Comparison of ENCODE assay signal across 17 cellular contexts in genomic region chr14:31133133-31133532, GRCh38.
DNase-seq lines count a peak whose midpoint lies in the region; ATAC-seq and TF ChIP-seq lines count a peak whose summit lies in the region.
"Had no signal": no experiment of that assay in that cellular context is flagged by ENCODE, and none has a peak within 500 bp of the region (broad histone marks: within the 10 kb centered on the region; RNA-seq: fewer than 3 reads in every experiment).

No MANE protein-coding gene starts in this region.

- peak overlapping the region; percentile 41 to 82 (median 63) for H3K27ac Mint-ChIP-seq in CD4-positive, CD25-positive, alpha-beta regulatory T cell
- H3K27ac Mint-ChIP-seq in CD4-positive, alpha-beta memory T cell, result peak overlapping the region in 5 of 7 donors; percentile 1 to 87 (median 53)
- H3K27ac Mint-ChIP-seq in T-helper 17 cell (peak overlapping the region; percentile 67), mesothelial cell of epicardium (peak overlapping the region; percentile 19)
- H3K27ac Mint-ChIP-seq: CD8-positive, alpha-beta T cell had no signal

- DNase-seq in CD4-positive, CD25-positive, alpha-beta regulatory T cell, result no peak
- DNase-seq in CD4-positive, alpha-beta memory T cell, result no peak
- DNase-seq in T-helper 17 cell, result no peak
- DNase-seq in mesothelial cell of epicardium (ENCODE audit: low spot score in 2 of 2, unreplicated experiment in 2 of 2), result no peak
- DNase-seq in hepatocyte (ENCODE audit: low spot score), result no peak
- no peak for DNase-seq in NCI-H1694 (lab: John Stamatoyannopoulos, UW)
- DNase-seq in NCI-H146 treated with DMSO at 0.1 percent for 48 hours (lab: John Stamatoyannopoulos, UW; ENCODE audit: unreplicated experiment), result no peak
- no peak for DNase-seq in stimulated activated naive CD8-positive, alpha-beta T cell treated with anti-CD3 and anti-CD28 coated beads, Interleukin-15, Interleukin-2, amounts not matched to agents 100 U/mL and 50 U/mL, for 24 hours
- DNase-seq: ACHN; Calu3; CD8-positive, alpha-beta T cell; DMS79 treated with DMSO at 0.1 percent for 48 hours; GF-D8; KBM-7 had no signal

- no peak overlapping the region for H3K4me3 ChIP-seq in CD4-positive, CD25-positive, alpha-beta regulatory T cell (ENCODE audit: low read depth, low read length)
- H3K4me3 ChIP-seq in CD4-positive, alpha-beta memory T cell (ENCODE audit: low read length in 2 of 2), result no peak overlapping the region
- no peak overlapping the region for H3K4me3 ChIP-seq in hepatocyte
- H3K4me3 ChIP-seq: HAP-1 had no signal

- H4K20me1 ChIP-seq in hepatocyte (ENCODE audit: insufficient read depth, poor library complexity, severe bottlenecking), result no peaks in the 10 kb centered on the region

- no peaks in the 10 kb centered on the region for H3K9me3 Mint-ChIP-seq in CD4-positive, CD25-positive, alpha-beta regulatory T cell
- no peaks in the 10 kb centered on the region for H3K9me3 Mint-ChIP-seq in CD4-positive, alpha-beta memory T cell
- no peaks in the 10 kb centered on the region for H3K9me3 Mint-ChIP-seq in mesothelial cell of epicardium
- H3K9me3 Mint-ChIP-seq: CD8-positive, alpha-beta T cell; IgD-negative memory B cell had no signal

- H3K4me3 Mint-ChIP-seq in CD4-positive, CD25-positive, alpha-beta regulatory T cell, result no peak overlapping the region
- no peak overlapping the region for H3K4me3 Mint-ChIP-seq in CD4-positive, alpha-beta memory T cell
- H3K4me3 Mint-ChIP-seq in T-helper 17 cell, result no peak overlapping the region
- H3K4me3 Mint-ChIP-seq in mesothelial cell of epicardium, result no peak overlapping the region
- H3K4me3 Mint-ChIP-seq: CD8-positive, alpha-beta T cell; IgD-negative memory B cell had no signal

- H3K9me3 ChIP-seq in CD4-positive, CD25-positive, alpha-beta regulatory T cell (ENCODE audit: control insufficient read depth in 2 of 2, low read length in 2 of 2), result no peaks in the 10 kb centered on the region
- H3K9me3 ChIP-seq in CD4-positive, alpha-beta memory T cell (ENCODE audit: control insufficient read depth in 1 of 2, low read length in 2 of 2), result no peaks in the 10 kb centered on the region
- H3K9me3 ChIP-seq in T-helper 17 cell (ENCODE audit: control insufficient read depth, low read length, poor library complexity, severe bottlenecking) (no peaks in the 10 kb centered on the region), hepatocyte (ENCODE audit: low read depth) (no peaks in the 10 kb centered on the region)
- H3K9me3 ChIP-seq: HAP-1 had no signal

- TF ChIP-seq CTCF in mesothelial cell of epicardium (IDR thresholded peaks at IDR 0.05; ENCODE audit: unreplicated experiment), result no peak
- TF ChIP-seq CTCF in hepatocyte (IDR thresholded peaks at IDR 0.05; ENCODE audit: poor library complexity), result no peak

- H3K4me2 ChIP-seq in hepatocyte, result no peak overlapping the region

- H3K36me3 ChIP-seq in CD4-positive, CD25-positive, alpha-beta regulatory T cell (ENCODE audit: control insufficient read depth, insufficient read depth, low read length), result peaks cover 79% of the 10 kb centered on the region
- H3K36me3 ChIP-seq in CD4-positive, alpha-beta memory T cell (ENCODE audit: insufficient read depth, low read length), result peaks cover 29% of the 10 kb centered on the region
- H3K36me3 ChIP-seq in hepatocyte (replicated peaks; ENCODE audit: insufficient read depth, low read depth), result no peaks in the 10 kb centered on the region

- CTCF ChIA-PET in CD4-positive, alpha-beta memory T cell (lab: Charles Lee; ENCODE audit: partially characterized antibody), result no interaction called here

- peaks cover 11% of the 10 kb centered on the region for H3K4me1 ChIP-seq in CD4-positive, CD25-positive, alpha-beta regulatory T cell (ENCODE audit: control insufficient read depth, insufficient read depth, low read length, poor library complexity, severe bottlenecking)
- H3K4me1 ChIP-seq in CD4-positive, alpha-beta memory T cell (ENCODE audit: insufficient read depth, low read length), result peaks cover 12% of the 10 kb centered on the region
- peaks cover under 1% of the 10 kb centered on the region for H3K4me1 ChIP-seq in hepatocyte (ENCODE audit: insufficient read depth)

- ATAC-seq in CD4-positive, CD25-positive, alpha-beta regulatory T cell (ENCODE audit: low read depth in 2 of 2), result no peak
- ATAC-seq in T-helper 17 cell, result no peak
- no peak for ATAC-seq in stimulated activated naive CD8-positive, alpha-beta T cell treated with anti-CD3 and anti-CD28 coated beads, Interleukin-15, Interleukin-2, amounts not matched to agents 100 U/mL and 50 U/mL, for 24 hours
- ATAC-seq: CD8-positive, alpha-beta T cell had no signal

- peak overlapping the region; percentile 41 for H3K27ac ChIP-seq in CD4-positive, CD25-positive, alpha-beta regulatory T cell (ENCODE audit: insufficient read depth, low read length, poor library complexity, severe bottlenecking)
- H3K27ac ChIP-seq in CD4-positive, alpha-beta memory T cell (ENCODE audit: low read depth, low read length), result no peak overlapping the region
- H3K27ac ChIP-seq in hepatocyte, result no peak overlapping the region
- H3K27ac ChIP-seq: C4-2B had no signal

- H3K36me3 Mint-ChIP-seq in CD4-positive, CD25-positive, alpha-beta regulatory T cell, result peaks cover 42% of the 10 kb centered on the region
- peaks cover 56 to 67% of the 10 kb centered on the region in 2 donors for H3K36me3 Mint-ChIP-seq in CD4-positive, alpha-beta memory T cell
- H3K36me3 Mint-ChIP-seq in T-helper 17 cell (ENCODE audit: low read depth) (peaks cover 5% of the 10 kb centered on the region), mesothelial cell of epicardium (peaks cover 29% of the 10 kb centered on the region)

- no peaks in the 10 kb centered on the region for H3K9me2 ChIP-seq in hepatocyte (replicated peaks; ENCODE audit: insufficient read depth)

- intact Hi-C loops in CD4-positive, alpha-beta memory T cell (cut with micrococcal nuclease), result no loop called here

- POLR2A ChIA-PET in CD4-positive, alpha-beta memory T cell (lab: Charles Lee; ENCODE audit: partially characterized antibody), result no interaction called here

- no peaks in the 10 kb centered on the region for H3K27me3 ChIP-seq in CD4-positive, CD25-positive, alpha-beta regulatory T cell (ENCODE audit: control insufficient read depth, insufficient read depth, low read length)
- no peaks in the 10 kb centered on the region for H3K27me3 ChIP-seq in CD4-positive, alpha-beta memory T cell (ENCODE audit: insufficient read depth, low read length)
- no peaks in the 10 kb centered on the region for H3K27me3 ChIP-seq in hepatocyte

- H3K27me3 Mint-ChIP-seq in CD4-positive, CD25-positive, alpha-beta regulatory T cell, result no peaks in the 10 kb centered on the region
- no peaks in the 10 kb centered on the region for H3K27me3 Mint-ChIP-seq in CD4-positive, alpha-beta memory T cell
- H3K27me3 Mint-ChIP-seq in T-helper 17 cell (no peaks in the 10 kb centered on the region), mesothelial cell of epicardium (ENCODE audit: low read depth) (no peaks in the 10 kb centered on the region)
- H3K27me3 Mint-ChIP-seq: IgD-negative memory B cell had no signal

- no peaks in the 10 kb centered on the region for H3K79me2 ChIP-seq in hepatocyte

- H2AFZ ChIP-seq in hepatocyte, result no peak overlapping the region

- 94% methylated on average over 6 of the region's 6 CpGs for WGBS in hepatocyte (ENCODE audit: low lambda C conversion rate, missing lambda C conversion rate)

- peaks cover 19 to 25% (median 22%) of the 10 kb centered on the region in 4 donors for H3K4me1 Mint-ChIP-seq in CD4-positive, CD25-positive, alpha-beta regulatory T cell
- H3K4me1 Mint-ChIP-seq in CD4-positive, alpha-beta memory T cell, result peaks cover 17 to 26% (median 21%) of the 10 kb centered on the region in 4 donors
- H3K4me1 Mint-ChIP-seq in T-helper 17 cell, result peaks cover 19% of the 10 kb centered on the region
- H3K4me1 Mint-ChIP-seq in mesothelial cell of epicardium, result no peaks in the 10 kb centered on the region
